Comparison of ENCODE assay signal across 13 cellular contexts in the genomic region with DNA sequence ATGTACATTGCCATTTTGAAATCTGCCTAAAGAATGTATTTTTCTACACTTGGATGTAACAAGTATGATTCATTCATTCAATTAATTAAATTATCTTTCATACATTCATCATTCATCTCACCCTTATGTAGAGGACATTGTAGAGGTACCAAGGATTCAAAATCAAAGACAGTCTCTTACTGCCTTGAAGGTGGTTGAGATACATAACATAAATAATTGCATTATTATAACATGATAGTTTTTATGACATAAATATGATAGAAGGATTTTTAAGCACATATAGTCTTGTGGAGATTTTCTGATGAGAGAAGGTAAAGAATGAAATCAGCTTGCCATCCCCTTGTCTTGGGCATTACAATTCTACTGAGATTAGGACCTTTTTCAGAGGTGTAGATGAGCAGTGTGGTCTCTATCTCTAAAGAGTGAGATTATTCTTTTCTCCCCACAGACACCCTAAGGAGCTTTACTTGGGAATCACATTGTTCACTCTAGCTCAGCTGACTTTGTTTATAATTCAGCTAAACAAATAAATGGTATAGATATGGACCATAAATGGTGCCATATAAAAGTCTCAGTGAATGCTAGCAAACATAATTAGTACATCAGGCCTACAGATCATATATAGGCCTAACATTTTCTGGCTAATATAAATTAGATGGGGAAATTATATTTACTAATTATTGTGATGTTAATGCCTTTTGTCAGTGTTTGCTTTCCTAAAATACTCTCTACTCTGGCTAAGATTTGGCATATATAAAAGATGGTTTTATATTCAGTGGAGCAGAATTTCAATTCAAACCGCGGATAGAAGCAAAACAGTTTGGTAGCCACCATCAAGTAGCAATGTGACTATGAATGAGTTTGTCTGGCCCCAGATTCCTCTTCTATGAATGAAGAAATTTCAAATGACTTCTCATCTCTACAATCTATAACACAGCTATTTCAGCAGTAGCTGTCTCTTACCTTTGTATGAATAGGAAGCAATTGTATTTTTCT. TPM values are rescaled to one million over a fixed set of nuclear protein-coding genes. Genes with fewer than 3 reads are reported as not detected.
A peak's percentile ranks its signal among the peaks of the same experiment; 100 is the strongest.
DNase-seq lines count a peak whose midpoint lies in the region; ATAC-seq, FAIRE-seq and TF ChIP-seq lines count a peak whose summit lies in the region.
"Had no signal": no experiment of that assay in that cellular context is flagged by ENCODE, and none has a peak within 500 bp of the region (broad histone marks: within the 10 kb centered on the region; RNA-seq: fewer than 3 reads in every experiment).

No MANE protein-coding gene starts in this region.

- H3K27me3 Mint-ChIP-seq in activated naive CD8-positive, alpha-beta T cell treated with anti-CD3 and anti-CD28 coated beads for 36 hours, result peaks cover 5% of the 10 kb centered on the region
- no peaks in the 10 kb centered on the region for H3K27me3 Mint-ChIP-seq in natural killer cell (ENCODE audit: low read depth in 2 of 2)

- no peaks in the 10 kb centered on the region for H4K20me1 ChIP-seq in BLaER1 treated with 17β-estradiol and CSF1 and Interleukin-3, amounts not matched to agents 10 nM and 100 nM
- no peaks in the 10 kb centered on the region for H4K20me1 ChIP-seq in osteoblast (ENCODE audit: insufficient read depth, low read length)

- no peak overlapping the region for H2AFZ ChIP-seq in osteoblast (ENCODE audit: low read length)

- peak overlapping the region in 4 of 10 experiments; percentile 27 to 41 (median 32); a peak in 5 of 20 replicates for H3K4me3 ChIP-seq in BLaER1 treated with 17β-estradiol and CSF1 and Interleukin-3, amounts not matched to agents 10 nM and 100 nM
- no peak overlapping the region for H3K4me3 ChIP-seq in osteoblast (ENCODE audit: insufficient read depth, low read length)

- H3K79me2 ChIP-seq in osteoblast (ENCODE audit: insufficient read depth, low read length), result no peaks in the 10 kb centered on the region

- H3K27ac ChIP-seq in BLaER1 treated with 17β-estradiol and CSF1 and Interleukin-3, amounts not matched to agents 10 nM and 100 nM, result no peak overlapping the region; a peak in 1 of 22 replicates
- H3K27ac ChIP-seq in osteoblast (ENCODE audit: low read depth, low read length), result no peak overlapping the region
- H3K27ac ChIP-seq: VCaP had no signal

- intact Hi-C loops in natural killer cell (cut with micrococcal nuclease), result no loop called here

- no peak; the same call in 1 of the 2 replicates for TF ChIP-seq POLR2A in GM12892 (IDR thresholded peaks at IDR 0.05; ENCODE audit: low read depth, low read length)

- H3K27ac Mint-ChIP-seq in activated naive CD8-positive, alpha-beta T cell treated with anti-CD3 and anti-CD28 coated beads for 36 hours, result peak overlapping the region; percentile 42
- peak overlapping the region; percentile 91 to 92 for H3K27ac Mint-ChIP-seq in natural killer cell

- no peaks in the 10 kb centered on the region for H3K9me3 ChIP-seq in BLaER1 treated with 17β-estradiol and CSF1 and Interleukin-3, amounts not matched to agents 10 nM and 100 nM (replicated peaks in 1 of 11)
- no peaks in the 10 kb centered on the region for H3K9me3 ChIP-seq in osteoblast (ENCODE audit: low read depth, low read length)

- FAIRE-seq in GM12892 (lab: Jason Lieb, UNC), result peak; percentile 42

- DNase-seq in GM12892 (ENCODE audit: insufficient read length) (no peak), natural killer cell (no peak), HPDE6-E6E7 (ENCODE audit: extremely low spot score) (no peak), osteoblast (ENCODE audit: insufficient read length, low spot score, missing footprints) (no peak)
- DNase-seq in activated naive CD8-positive, alpha-beta T cell treated with anti-CD3 and anti-CD28 coated beads for 36 hours, result no peak
- DNase-seq: C1 segment of cervical spinal cord; stimulated activated CD4-positive, alpha-beta T cell treated with anti-CD3 and anti-CD28 coated beads, Interleukin-12 subunit alpha, Interleukin-12 subunit beta, amount 100 ng/mL, for 4 hours had no signal

- H3K4me3 Mint-ChIP-seq in activated naive CD8-positive, alpha-beta T cell treated with anti-CD3 and anti-CD28 coated beads for 36 hours, result peak overlapping the region; percentile 37
- H3K4me3 Mint-ChIP-seq in natural killer cell, result peak overlapping the region; percentile 67

- ATAC-seq in natural killer cell (no peak), GM19395 (IDR thresholded peaks at IDR 0.05; ENCODE audit: unreplicated experiment) (no peak), HG02763 (IDR thresholded peaks at IDR 0.05; ENCODE audit: unreplicated experiment) (no peak)

- H3K4me1 Mint-ChIP-seq in activated naive CD8-positive, alpha-beta T cell treated with anti-CD3 and anti-CD28 coated beads for 36 hours, result peaks cover 51% of the 10 kb centered on the region
- H3K4me1 Mint-ChIP-seq in natural killer cell, result peaks cover 17 to 38% of the 10 kb centered on the region in 2 donors

- peak overlapping the region in 1 of 11 experiments; percentile 31; a peak in 1 of 22 replicates for H3K9ac ChIP-seq in BLaER1 treated with 17β-estradiol and CSF1 and Interleukin-3, amounts not matched to agents 10 nM and 100 nM

- TF ChIP-seq CTCF in natural killer cell (IDR thresholded peaks at IDR 0.05) (no peak), osteoblast (IDR thresholded peaks at IDR 0.05; ENCODE audit: extremely low read depth, low read depth, low read length) (no peak)

- no peaks in the 10 kb centered on the region for H3K27me3 ChIP-seq in BLaER1 treated with 17β-estradiol and CSF1 and Interleukin-3, amounts not matched to agents 10 nM and 100 nM
- H3K27me3 ChIP-seq in osteoblast (ENCODE audit: insufficient read depth, low read length), result no peaks in the 10 kb centered on the region

- peak overlapping the region in 6 of 11 experiments; percentile 1 to 81 (median 64); a peak in 9 of 22 replicates for H3K4me2 ChIP-seq in BLaER1 treated with 17β-estradiol and CSF1 and Interleukin-3, amounts not matched to agents 10 nM and 100 nM
- H3K4me2 ChIP-seq in osteoblast (ENCODE audit: insufficient read depth, low read length), result no peak overlapping the region

- peaks cover 5% of the 10 kb centered on the region for H3K36me3 Mint-ChIP-seq in activated naive CD8-positive, alpha-beta T cell treated with anti-CD3 and anti-CD28 coated beads for 36 hours
- no peaks in the 10 kb centered on the region for H3K36me3 Mint-ChIP-seq in natural killer cell

- H3K9me3 Mint-ChIP-seq in activated naive CD8-positive, alpha-beta T cell treated with anti-CD3 and anti-CD28 coated beads for 36 hours, result no peaks in the 10 kb centered on the region
- H3K9me3 Mint-ChIP-seq in natural killer cell, result no peaks in the 10 kb centered on the region

- peaks cover 5 to 36% (median 17%) of the 10 kb centered on the region in 10 experiments for H3K4me1 ChIP-seq in BLaER1 treated with 17β-estradiol and CSF1 and Interleukin-3, amounts not matched to agents 10 nM and 100 nM
- peaks cover 5% of the 10 kb centered on the region for H3K4me1 ChIP-seq in osteoblast (ENCODE audit: insufficient read depth, low read length)

- no peaks in the 10 kb centered on the region for H3K36me3 ChIP-seq in BLaER1 treated with 17β-estradiol and CSF1 and Interleukin-3, amounts not matched to agents 10 nM and 100 nM
- H3K36me3 ChIP-seq in osteoblast (ENCODE audit: insufficient read depth, low read length), result no peaks in the 10 kb centered on the region

RNA-seq across cellular contexts. Expression of a gene that starts 1.9 kb away (rescaled TPM):
- polyA plus RNA-seq in GM12892 (2012; ENCODE audit: missing spikeins), result 434 TPM
- total RNA-seq in activated naive CD8-positive, alpha-beta T cell treated with anti-CD3 and anti-CD28 coated beads for 36 hours, result 1 to 10 TPM; 8.4 to 9.4 TPM
- 100 to 1,000 TPM; 306 to 365 (median 343) TPM for total RNA-seq in natural killer cell
- total RNA-seq in osteoblast, result not detected in 2 replicates
- total RNA-seq: NCI-H460 had no signal
- polyA plus RNA-seq: neural cell had no signal

RNA-seq across cellular contexts. Expression of a gene that starts 58.5 kb away (rescaled TPM):
- 0.21 TPM for polyA plus RNA-seq in GM12892 (2012; ENCODE audit: missing spikeins)
- total RNA-seq in activated naive CD8-positive, alpha-beta T cell treated with anti-CD3 and anti-CD28 coated beads for 36 hours, result not detected
- total RNA-seq in natural killer cell (1 to 10 TPM in 1 of 3 donors, under 1 TPM in 2; 0.45 to 1.3 (median 0.77) TPM), osteoblast (not detected in 2 replicates)
- total RNA-seq: NCI-H460 had no signal
- polyA plus RNA-seq: neural cell had no signal

Comparison
In these comparisons a context has a peak if more than half of its experiments do, and no peak if none do; other contexts are left out.
1. RNA of a gene that starts 1.9 kb away (total RNA-seq): 306 to 365 TPM in natural killer cell; 8.4 to 9.4 TPM in activated naive CD8-positive, alpha-beta T cell treated with anti-CD3 and anti-CD28 coated beads for 36 hours and not detected in osteoblast; every median in the first group is over 10 times any median in the second.